Comparison of ENCODE assay signal across 8 cellular contexts in the genomic region with DNA sequence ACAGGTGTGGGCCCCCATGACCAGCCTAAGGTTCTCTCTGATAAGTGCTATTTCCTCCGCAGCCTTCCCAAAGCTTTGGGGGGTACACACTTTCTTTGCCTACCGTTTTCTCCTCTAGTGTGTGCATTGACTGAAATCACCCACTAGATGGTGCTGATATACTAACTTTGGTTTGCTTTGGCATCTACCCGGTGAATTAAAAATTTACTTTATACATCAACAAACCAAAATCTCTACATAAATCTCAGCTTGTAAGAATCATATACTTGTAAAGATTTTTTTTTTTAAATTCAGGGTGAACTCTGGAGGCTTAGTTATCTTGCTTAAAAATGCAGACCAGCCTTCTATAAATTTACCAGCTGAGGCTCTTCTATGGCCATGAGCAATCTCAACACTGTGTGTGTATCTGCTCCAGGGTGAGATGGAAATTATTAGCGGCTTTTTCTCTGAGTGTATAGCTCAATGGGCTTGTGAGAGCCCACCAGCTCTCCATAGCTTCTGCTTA.
DNase-seq lines count a peak whose midpoint lies in the region; ATAC-seq and TF ChIP-seq lines count a peak whose summit lies in the region.

No MANE protein-coding gene starts in this region.

- H3K4me3 Mint-ChIP-seq in chondrocyte (ENCODE audit: unreplicated experiment): no peak overlapping the region

- no peak overlapping the region for H2BK15ac ChIP-seq in mesendoderm (replicated peaks; ENCODE audit: low read depth)

- peaks cover 3% of the 10 kb centered on the region for H3K4me1 ChIP-seq in mesendoderm (ENCODE audit: control insufficient read depth, low read depth, low read length)

- H3K23ac ChIP-seq in mesendoderm (ENCODE audit: low read length): no peak overlapping the region

- H3K36me3 Mint-ChIP-seq in chondrocyte (ENCODE audit: low read depth): no peaks in the 10 kb centered on the region

- H3K27me3 ChIP-seq in H7 (ENCODE audit: control insufficient read depth, insufficient read depth, low read length) (no peaks in the 10 kb centered on the region), mesendoderm (ENCODE audit: insufficient read depth, low read length, poor library complexity) (no peaks in the 10 kb centered on the region)

- no peak overlapping the region for H3K27ac ChIP-seq in mesendoderm (ENCODE audit: low read depth, low read length)

- no peak overlapping the region for H4K8ac ChIP-seq in mesendoderm (ENCODE audit: low read depth, low read length)

- H3K79me2 ChIP-seq in mesendoderm (ENCODE audit: control insufficient read depth, insufficient read depth, low read length): no peaks in the 10 kb centered on the region

- no peak overlapping the region for H2BK120ac ChIP-seq in mesendoderm (ENCODE audit: low read depth, low read length)

- H3K56ac ChIP-seq in mesendoderm (ENCODE audit: low read length): no peak overlapping the region

- H3K18ac ChIP-seq in mesendoderm (ENCODE audit: low read length): no peak overlapping the region

- H3K36me3 ChIP-seq in H7 (replicated peaks; ENCODE audit: control insufficient read depth, insufficient read depth, low read length) (no peaks in the 10 kb centered on the region), mesendoderm (ENCODE audit: control insufficient read depth, insufficient read depth, low read length) (no peaks in the 10 kb centered on the region)

- no peak overlapping the region for H2BK5ac ChIP-seq in mesendoderm (ENCODE audit: low read length)

- peak overlapping the region; percentile 88 for H3K27ac Mint-ChIP-seq in chondrocyte (ENCODE audit: unreplicated experiment)

- TF ChIP-seq CTCF in chondrocyte (IDR thresholded peaks at IDR 0.05): peak; percentile 99

- H3K4ac ChIP-seq in mesendoderm (ENCODE audit: low read depth, low read length): no peak overlapping the region

- H4K5ac ChIP-seq in mesendoderm (ENCODE audit: low read length): no peak overlapping the region

- no peak for ATAC-seq in HG03469 (IDR thresholded peaks at IDR 0.05; ENCODE audit: unreplicated experiment)
- no peak for ATAC-seq in HG03108 (IDR thresholded peaks at IDR 0.05; ENCODE audit: unreplicated experiment)

- H3K4me3 ChIP-seq in H7 (ENCODE audit: insufficient read depth, low read depth, low read length): no peak overlapping the region
- no peak overlapping the region for H3K4me3 ChIP-seq in mesendoderm (ENCODE audit: low read length)

- no peaks in the 10 kb centered on the region for H3K79me1 ChIP-seq in mesendoderm (ENCODE audit: low read length)

- H3K9me3 Mint-ChIP-seq in chondrocyte (ENCODE audit: low read depth): peaks cover 11% of the 10 kb centered on the region

- H3K4me2 ChIP-seq in mesendoderm (ENCODE audit: low read length): no peak overlapping the region

- peak; percentile 50 for DNase-seq in DMS53 (lab: John Stamatoyannopoulos, UW)
- DNase-seq in H7: peak; percentile 43
- peak; percentile 52 for DNase-seq in NCI-H748 (lab: John Stamatoyannopoulos, UW; ENCODE audit: unreplicated experiment)
- DNase-seq in chondrocyte (ENCODE audit: low spot score): no peak
- peak; percentile 65 for DNase-seq in mesendoderm
- no peak for DNase-seq in ecto neural progenitor cell (ENCODE audit: low spot score)

- no CpG with 5 or more reads among the region's 4 CpGs for WGBS in mesendoderm (ENCODE audit: extremely low coverage, insufficient coverage, low lambda C conversion rate)

- no peak overlapping the region for H2AK5ac ChIP-seq in mesendoderm (ENCODE audit: low read length)

- no peak overlapping the region for H3K9ac ChIP-seq in mesendoderm (ENCODE audit: low read length)

- peaks cover 82% of the 10 kb centered on the region for H3K4me1 Mint-ChIP-seq in chondrocyte (ENCODE audit: low read depth)

- H3K27me3 Mint-ChIP-seq in chondrocyte (ENCODE audit: low read depth): no peaks in the 10 kb centered on the region

Comparison
In these comparisons a context has a peak if more than half of its experiments do, and no peak if none do; other contexts are left out.
1. DNase-seq: peak in DMS53 (single experiment), H7 (single experiment), NCI-H748 (single experiment) and mesendoderm (single experiment); none in chondrocyte (single experiment) and ecto neural progenitor cell (single experiment).